ENCODE assay signal across 1 cellular context in the genomic region with DNA sequence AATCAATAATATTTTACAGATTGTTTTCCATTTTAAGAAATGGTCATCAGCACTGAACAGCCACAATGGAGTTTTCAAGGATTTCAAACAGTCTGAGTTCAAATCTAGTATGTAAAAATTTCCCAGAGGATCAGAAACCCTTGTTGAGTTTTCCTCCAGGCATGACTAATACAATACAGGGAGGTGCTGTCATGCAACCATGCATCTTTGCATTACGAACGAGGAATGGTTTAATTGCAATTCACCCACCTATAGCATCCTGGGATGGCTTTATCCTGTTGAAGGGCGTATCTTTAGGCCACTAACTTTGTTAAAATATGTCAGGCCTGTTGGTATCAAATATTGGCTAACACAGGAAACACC.
TF ChIP-seq lines count a peak whose summit lies in the region.

No MANE protein-coding gene starts in this region.

TF ChIP-seq in WTC11, 78 proteins besides CTCF, POLR2A, EP300 and RAD21 (continued from another document):
- TF ChIP-seq, protein P1, sequence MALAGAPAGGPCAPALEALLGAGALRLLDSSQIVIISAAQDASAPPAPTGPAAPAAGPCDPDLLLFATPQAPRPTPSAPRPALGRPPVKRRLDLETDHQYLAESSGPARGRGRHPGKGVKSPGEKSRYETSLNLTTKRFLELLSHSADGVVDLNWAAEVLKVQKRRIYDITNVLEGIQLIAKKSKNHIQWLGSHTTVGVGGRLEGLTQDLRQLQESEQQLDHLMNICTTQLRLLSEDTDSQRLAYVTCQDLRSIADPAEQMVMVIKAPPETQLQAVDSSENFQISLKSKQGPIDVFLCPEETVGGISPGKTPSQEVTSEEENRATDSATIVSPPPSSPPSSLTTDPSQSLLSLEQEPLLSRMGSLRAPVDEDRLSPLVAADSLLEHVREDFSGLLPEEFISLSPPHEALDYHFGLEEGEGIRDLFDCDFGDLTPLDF (CRISPR knock-in tag; IDR thresholded peaks at IDR 0.05): no peak
- TF ChIP-seq ELF4 (CRISPR knock-in tag; IDR thresholded peaks at IDR 0.05; ENCODE audit: low read depth): no peak
- TF ChIP-seq EMX1 (CRISPR knock-in tag; IDR thresholded peaks at IDR 0.05): no peak
- TF ChIP-seq, protein P2, sequence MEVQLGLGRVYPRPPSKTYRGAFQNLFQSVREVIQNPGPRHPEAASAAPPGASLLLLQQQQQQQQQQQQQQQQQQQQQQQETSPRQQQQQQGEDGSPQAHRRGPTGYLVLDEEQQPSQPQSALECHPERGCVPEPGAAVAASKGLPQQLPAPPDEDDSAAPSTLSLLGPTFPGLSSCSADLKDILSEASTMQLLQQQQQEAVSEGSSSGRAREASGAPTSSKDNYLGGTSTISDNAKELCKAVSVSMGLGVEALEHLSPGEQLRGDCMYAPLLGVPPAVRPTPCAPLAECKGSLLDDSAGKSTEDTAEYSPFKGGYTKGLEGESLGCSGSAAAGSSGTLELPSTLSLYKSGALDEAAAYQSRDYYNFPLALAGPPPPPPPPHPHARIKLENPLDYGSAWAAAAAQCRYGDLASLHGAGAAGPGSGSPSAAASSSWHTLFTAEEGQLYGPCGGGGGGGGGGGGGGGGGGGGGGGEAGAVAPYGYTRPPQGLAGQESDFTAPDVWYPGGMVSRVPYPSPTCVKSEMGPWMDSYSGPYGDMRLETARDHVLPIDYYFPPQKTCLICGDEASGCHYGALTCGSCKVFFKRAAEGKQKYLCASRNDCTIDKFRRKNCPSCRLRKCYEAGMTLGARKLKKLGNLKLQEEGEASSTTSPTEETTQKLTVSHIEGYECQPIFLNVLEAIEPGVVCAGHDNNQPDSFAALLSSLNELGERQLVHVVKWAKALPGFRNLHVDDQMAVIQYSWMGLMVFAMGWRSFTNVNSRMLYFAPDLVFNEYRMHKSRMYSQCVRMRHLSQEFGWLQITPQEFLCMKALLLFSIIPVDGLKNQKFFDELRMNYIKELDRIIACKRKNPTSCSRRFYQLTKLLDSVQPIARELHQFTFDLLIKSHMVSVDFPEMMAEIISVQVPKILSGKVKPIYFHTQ (CRISPR knock-in tag; IDR thresholded peaks at IDR 0.05): no peak
- no peak for TF ChIP-seq ZNF423 (CRISPR knock-in tag; IDR thresholded peaks at IDR 0.05)
- no peak for TF ChIP-seq RELA (CRISPR knock-in tag; IDR thresholded peaks at IDR 0.05; ENCODE audit: borderline replicate concordance)
- no peak for TF ChIP-seq PRRX2 (CRISPR knock-in tag; IDR thresholded peaks at IDR 0.05)
- TF ChIP-seq, protein P3, sequence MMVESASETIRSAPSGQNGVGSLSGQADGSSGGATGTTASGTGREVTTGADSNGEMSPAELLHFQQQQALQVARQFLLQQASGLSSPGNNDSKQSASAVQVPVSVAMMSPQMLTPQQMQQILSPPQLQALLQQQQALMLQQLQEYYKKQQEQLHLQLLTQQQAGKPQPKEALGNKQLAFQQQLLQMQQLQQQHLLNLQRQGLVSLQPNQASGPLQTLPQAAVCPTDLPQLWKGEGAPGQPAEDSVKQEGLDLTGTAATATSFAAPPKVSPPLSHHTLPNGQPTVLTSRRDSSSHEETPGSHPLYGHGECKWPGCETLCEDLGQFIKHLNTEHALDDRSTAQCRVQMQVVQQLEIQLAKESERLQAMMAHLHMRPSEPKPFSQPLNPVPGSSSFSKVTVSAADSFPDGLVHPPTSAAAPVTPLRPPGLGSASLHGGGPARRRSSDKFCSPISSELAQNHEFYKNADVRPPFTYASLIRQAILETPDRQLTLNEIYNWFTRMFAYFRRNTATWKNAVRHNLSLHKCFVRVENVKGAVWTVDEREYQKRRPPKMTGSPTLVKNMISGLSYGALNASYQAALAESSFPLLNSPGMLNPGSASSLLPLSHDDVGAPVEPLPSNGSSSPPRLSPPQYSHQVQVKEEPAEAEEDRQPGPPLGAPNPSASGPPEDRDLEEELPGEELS (CRISPR knock-in tag; IDR thresholded peaks at IDR 0.05): no peak
- TF ChIP-seq ZNF121 (CRISPR knock-in tag; IDR thresholded peaks at IDR 0.05): no peak
- TF ChIP-seq FOXK1 (CRISPR knock-in tag; IDR thresholded peaks at IDR 0.05): no peak
TF ChIP-seq in WTC11: peak in this region for 0.
